In the genomic region with DNA sequence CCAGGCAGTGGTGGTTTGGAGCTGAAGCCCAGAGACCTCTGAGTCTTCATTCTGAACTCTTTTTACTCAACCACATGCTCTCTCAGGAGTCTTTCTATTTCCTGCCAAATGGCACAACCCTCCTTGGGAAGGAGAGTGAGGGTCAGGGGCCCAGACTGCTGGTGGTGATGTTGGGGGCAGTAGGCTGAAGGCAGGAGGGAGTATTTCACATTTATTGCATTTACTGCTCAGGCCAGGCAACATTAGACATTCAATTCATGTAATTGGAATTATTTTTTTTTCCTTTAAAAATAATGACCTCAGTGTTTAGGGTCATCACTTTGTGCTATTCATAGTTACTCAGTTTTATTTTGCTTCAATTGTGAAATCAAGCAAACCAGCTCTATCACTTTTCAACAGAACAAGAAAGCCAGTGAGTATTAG, we compare ENCODE assay signal across 14 cellular contexts.
DNase-seq lines count a peak whose midpoint lies in the region; ATAC-seq and TF ChIP-seq lines count a peak whose summit lies in the region.
"Had no signal": no experiment of that assay in that cellular context is flagged by ENCODE, and none has a peak within 500 bp of the region (broad histone marks: within the 10 kb centered on the region; RNA-seq: fewer than 3 reads in every experiment).

No MANE protein-coding gene starts in this region.

- H3K4me3 ChIP-seq in ascending aorta (no peak overlapping the region), heart right ventricle (no peak overlapping the region), parathyroid adenoma (ENCODE audit: low read depth, low read length) (no peak overlapping the region), vagina (no peak overlapping the region)
- H3K4me3 ChIP-seq: pancreas had no signal

- H3K27me3 ChIP-seq in ascending aorta (no peaks in the 10 kb centered on the region), heart right ventricle (no peaks in the 10 kb centered on the region), parathyroid adenoma (ENCODE audit: control insufficient read depth, insufficient read depth, low read length) (no peaks in the 10 kb centered on the region), vagina (no peaks in the 10 kb centered on the region)
- H3K27me3 ChIP-seq: pancreas had no signal

- CTCF ChIA-PET in HEK293T (lab: Yijun Ruan, JAX) = no interaction called here

- H3K4me1 ChIP-seq in ascending aorta (peaks cover 9 to 23% of the 10 kb centered on the region in 2 donors), heart right ventricle (peaks cover 0 to 27% (median 17%) of the 10 kb centered on the region in 9 donors), parathyroid adenoma (peaks cover 21% of the 10 kb centered on the region), vagina (peaks cover 18% of the 10 kb centered on the region)

- H3K79me2 ChIP-seq in parathyroid adenoma = no peaks in the 10 kb centered on the region

- intact Hi-C loops in ascending aorta (cut with DNase I) (loop anchor here (5.0 kb wide), 3 partner anchors 87 to 447 kb away; no protein-coding TSS in a partner anchor), heart right ventricle (cut with DNase I) (no loop called here), vagina (cut with DNase I) (no loop called here)

- no peak for DNase-seq in ascending aorta (ENCODE audit: low spot score in 2 of 2)
- peak in 1 of 2 donors; percentile 8 for DNase-seq in heart right ventricle
- DNase-seq in vagina (ENCODE audit: extremely low spot score in 2 of 2) = no peak
- no peak for DNase-seq in HEK293T (ENCODE audit: extremely low spot score)
- no peak for DNase-seq in activated effector memory CD4-positive, alpha-beta T cell treated with anti-CD3 and anti-CD28 coated beads, Interleukin-2, amount 50 U/mL, for 16 hours
- DNase-seq: activated naive CD4-positive, alpha-beta T cell treated with anti-CD3 and anti-CD28 coated beads, Interleukin-2, amount 50 U/mL, for 16 hours; CD4-positive, alpha-beta memory T cell; central memory CD4-positive, alpha-beta T cell; NCI-H1092 treated with DMSO at 0.1 percent for 48 hours; NCI-H345; pancreas; WERI-Rb-1 had no signal

- ATAC-seq in heart right ventricle (peak in 7 of 8 donors; percentile 28 to 75 (median 65)), GM19035 (IDR thresholded peaks at IDR 0.05; ENCODE audit: unreplicated experiment) (no peak)

- POLR2A ChIA-PET in HEK293T (lab: Yijun Ruan, JAX) = no interaction called here

- H3K4me2 ChIP-seq in parathyroid adenoma (ENCODE audit: low read length) = no peak overlapping the region

- no peak overlapping the region for H3K9ac ChIP-seq in parathyroid adenoma

- peaks cover 0 to 4% of the 10 kb centered on the region in 2 donors for H3K9me3 ChIP-seq in ascending aorta
- peaks cover 0 to 6% (median 0%) of the 10 kb centered on the region in 11 donors for H3K9me3 ChIP-seq in heart right ventricle
- H3K9me3 ChIP-seq in parathyroid adenoma (ENCODE audit: control insufficient read depth, low read length) = no peaks in the 10 kb centered on the region
- no peaks in the 10 kb centered on the region for H3K9me3 ChIP-seq in vagina
- H3K9me3 ChIP-seq: pancreas had no signal

- no peak for TF ChIP-seq POLR2A in vagina (IDR thresholded peaks at IDR 0.05)

- no peak for TF ChIP-seq CTCF in ascending aorta (IDR thresholded peaks at IDR 0.05)
- no peak for TF ChIP-seq CTCF in heart right ventricle (IDR thresholded peaks at IDR 0.05)
- TF ChIP-seq CTCF in parathyroid adenoma (IDR thresholded peaks at IDR 0.05) = no peak
- no peak for TF ChIP-seq CTCF in vagina (IDR thresholded peaks at IDR 0.05)

- peak overlapping the region; percentile 74 to 91 for H3K27ac ChIP-seq in ascending aorta
- peak overlapping the region in 8 of 10 donors; percentile 9 to 58 (median 36) for H3K27ac ChIP-seq in heart right ventricle
- H3K27ac ChIP-seq in parathyroid adenoma = peak overlapping the region; percentile 30
- peak overlapping the region; percentile 52 for H3K27ac ChIP-seq in vagina
- H3K27ac ChIP-seq: pancreas, WERI-Rb-1 had no signal

- H3K36me3 ChIP-seq in ascending aorta (no peaks in the 10 kb centered on the region), heart right ventricle (no peaks in the 10 kb centered on the region), parathyroid adenoma (ENCODE audit: control insufficient read depth, insufficient read depth, low read length) (no peaks in the 10 kb centered on the region), vagina (no peaks in the 10 kb centered on the region)
- H3K36me3 ChIP-seq: pancreas, WERI-Rb-1 had no signal

- no peak overlapping the region for H2AFZ ChIP-seq in parathyroid adenoma

TF ChIP-seq in HEK293T, 16 proteins besides CTCF, POLR2A, EP300 and RAD21:
- no peak for TF ChIP-seq L3MBTL2 (conservative IDR thresholded peaks at IDR 0.05)
TF ChIP-seq in HEK293T: peak in this region for 0.

Comparison
In these comparisons a context has a peak if more than half of its experiments do, and no peak if none do; other contexts are left out.
1. H3K27ac ChIP-seq: peak in every context shown above with its lines; median percentile 82 in ascending aorta; 52 in vagina; 36 in heart right ventricle; 30 in parathyroid adenoma.